7 cellular contexts compared by ENCODE assay signal in genomic region chr3:8296466-8296865, GRCh38.
"Had no signal": no experiment of that assay in that cellular context is flagged by ENCODE, and none has a peak within 500 bp of the region (broad histone marks: within the 10 kb centered on the region; RNA-seq: fewer than 3 reads in every experiment).

No MANE protein-coding gene starts in this region.

- H3K4me2 ChIP-seq: GM23338, KMS-11 had no signal

- H3K4me3 ChIP-seq: GM23338 had no signal

- H3K27ac ChIP-seq: HL-60, KMS-11 had no signal

- H3K9ac ChIP-seq: KMS-11 had no signal

- ATAC-seq: GM23338, HepG2 had no signal

- DNase-seq: H9, HCEC 1CT, KBM-7 had no signal
